Comparison of ENCODE assay signal across 8 cellular contexts in the genomic region with DNA sequence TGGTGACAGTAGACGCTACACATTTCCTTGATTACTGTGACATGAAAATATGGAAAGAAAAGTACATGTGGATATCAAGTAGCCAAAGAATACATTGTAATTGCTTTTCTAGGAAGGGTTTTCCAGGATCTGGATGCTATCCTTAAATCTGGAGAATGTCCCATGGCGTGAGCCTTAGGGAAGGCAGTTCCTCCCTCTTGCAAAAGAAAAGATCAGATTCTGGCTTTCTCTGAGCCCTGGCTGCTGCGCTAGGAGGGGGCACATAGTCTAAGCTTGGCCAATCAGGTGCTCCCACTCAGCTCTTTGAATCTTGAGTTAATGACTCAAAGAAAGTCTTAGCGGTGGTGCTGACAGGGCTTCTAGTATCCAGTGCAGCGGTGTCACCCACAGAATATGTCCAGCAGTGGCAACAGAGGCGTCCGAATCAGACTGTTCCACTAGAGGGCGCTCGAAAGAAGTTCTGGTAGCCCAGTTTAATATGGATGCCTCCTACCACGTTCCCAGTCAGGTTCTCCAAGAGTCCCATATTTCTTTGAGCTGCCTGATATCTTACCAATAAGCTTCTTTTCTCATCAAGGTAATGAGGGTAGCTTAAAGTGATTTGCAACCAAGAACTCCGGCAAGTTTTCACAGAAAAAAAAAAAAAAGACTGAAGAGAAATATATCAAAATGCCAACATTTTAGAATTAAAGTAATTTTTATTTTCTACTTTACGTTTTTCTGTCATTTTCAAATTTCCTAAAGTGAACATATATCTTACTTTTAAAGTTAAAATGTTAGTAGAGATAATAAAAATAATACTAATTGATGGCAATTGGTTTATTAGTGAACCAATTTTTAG.
DNase-seq lines count a peak whose midpoint lies in the region; ATAC-seq and TF ChIP-seq lines count a peak whose summit lies in the region.
"Had no signal": no experiment of that assay in that cellular context is flagged by ENCODE, and none has a peak within 500 bp of the region (broad histone marks: within the 10 kb centered on the region; RNA-seq: fewer than 3 reads in every experiment).

No MANE protein-coding gene starts in this region.

- peaks cover 16% of the 10 kb centered on the region for H3K4me1 Mint-ChIP-seq in activated T-cell treated with anti-CD3 and anti-CD28 coated beads, Interleukin-2, amount 50 U/mL, for 72 hours (ENCODE audit: low read depth)

- peak; percentile 72 for TF ChIP-seq CTCF in GM12875 (IDR thresholded peaks at IDR 0.05; ENCODE audit: borderline replicate concordance, insufficient read depth, low read depth, low read length)
- TF ChIP-seq CTCF in Peyer's patch (IDR thresholded peaks at IDR 0.05) = peak in 4 of 6 experiments; percentile 42 to 60 (median 48)
- peak in 1 of 3 donors; percentile 16 for TF ChIP-seq CTCF in omental fat pad (IDR thresholded peaks at IDR 0.05)
- peak; percentile 55 for TF ChIP-seq CTCF in thoracic aorta (IDR thresholded peaks at IDR 0.05)

- H3K27me3 Mint-ChIP-seq in activated T-cell treated with anti-CD3 and anti-CD28 coated beads, Interleukin-2, amount 50 U/mL, for 72 hours (ENCODE audit: low read depth) = peaks cover 18% of the 10 kb centered on the region

- H3K4me1 ChIP-seq in Peyer's patch = no peaks in the 10 kb centered on the region
- no peaks in the 10 kb centered on the region for H3K4me1 ChIP-seq in thoracic aorta (ENCODE audit: control insufficient read depth in 1 of 2, low read depth in 2 of 2)

- H3K36me3 Mint-ChIP-seq in activated T-cell treated with anti-CD3 and anti-CD28 coated beads, Interleukin-2, amount 50 U/mL, for 72 hours (ENCODE audit: insufficient read depth in 2 of 2) = no peaks in the 10 kb centered on the region
- H3K36me3 Mint-ChIP-seq: natural killer cell treated with Interleukin-12 subunit alpha and Interleukin-12 subunit beta and Interleukin-15 and Interleukin-18, amount 100 ng/mL, for 72 hours had no signal

- no peak overlapping the region for H3K27ac Mint-ChIP-seq in activated T-cell treated with anti-CD3 and anti-CD28 coated beads, Interleukin-2, amount 50 U/mL, for 72 hours
- H3K27ac Mint-ChIP-seq: natural killer cell treated with Interleukin-12 subunit alpha and Interleukin-12 subunit beta and Interleukin-15 and Interleukin-18, amount 100 ng/mL, for 72 hours had no signal

- no peaks in the 10 kb centered on the region for H3K9me3 ChIP-seq in Peyer's patch
- H3K9me3 ChIP-seq in thoracic aorta = no peaks in the 10 kb centered on the region

- H3K9me3 Mint-ChIP-seq in activated T-cell treated with anti-CD3 and anti-CD28 coated beads, Interleukin-2, amount 50 U/mL, for 72 hours = no peaks in the 10 kb centered on the region
- H3K9me3 Mint-ChIP-seq: natural killer cell treated with Interleukin-12 subunit alpha and Interleukin-12 subunit beta and Interleukin-15 and Interleukin-18, amount 100 ng/mL, for 72 hours had no signal

- H3K36me3 ChIP-seq in Peyer's patch (no peaks in the 10 kb centered on the region), thoracic aorta (no peaks in the 10 kb centered on the region)

- no peak for TF ChIP-seq POLR2A in Peyer's patch (IDR thresholded peaks at IDR 0.05)

- no peak overlapping the region for H3K27ac ChIP-seq in Peyer's patch
- no peak overlapping the region for H3K27ac ChIP-seq in thoracic aorta

- H3K4me3 ChIP-seq in GM12875 (ENCODE audit: low read depth, low read length) (no peak overlapping the region), Peyer's patch (no peak overlapping the region), thoracic aorta (no peak overlapping the region)

- H3K27me3 ChIP-seq in Peyer's patch = no peaks in the 10 kb centered on the region
- no peaks in the 10 kb centered on the region for H3K27me3 ChIP-seq in thoracic aorta (replicated peaks; ENCODE audit: insufficient read depth)

- peak; percentile 85 to 86 for ATAC-seq in activated T-cell treated with anti-CD3 and anti-CD28 coated beads, Interleukin-2, amount 50 U/mL, for 72 hours (replicated peaks in 1 of 2)
- ATAC-seq in omental fat pad (ENCODE audit: low FRiP score) = peak; percentile 48
- ATAC-seq in thoracic aorta (ENCODE audit: insufficient number of reproducible peaks, low FRiP score, low read depth) = peak; percentile 43

- DNase-seq in HT1080 (ENCODE audit: low read depth) (peak; percentile 72), Peyer's patch (peak; percentile 39 to 86 (median 54)), fibroblast of the conjunctiva (ENCODE audit: low read depth) (peak; percentile 41), omental fat pad (ENCODE audit: low spot score) (peak; percentile 60), thoracic aorta (ENCODE audit: low spot score) (peak; percentile 33)
- peak; percentile 73 to 75 for DNase-seq in activated T-cell treated with anti-CD3 and anti-CD28 coated beads, Interleukin-2, amount 50 U/mL, for 72 hours

- peak overlapping the region in 1 of 2 donors; percentile 34 for H3K4me3 Mint-ChIP-seq in activated T-cell treated with anti-CD3 and anti-CD28 coated beads, Interleukin-2, amount 50 U/mL, for 72 hours
- H3K4me3 Mint-ChIP-seq: natural killer cell treated with Interleukin-12 subunit alpha and Interleukin-12 subunit beta and Interleukin-15 and Interleukin-18, amount 100 ng/mL, for 72 hours had no signal
